8 cellular contexts compared by ENCODE assay signal in genomic region chr4:128285085-128286023, GRCh38. TPM values are rescaled to one million over a fixed set of nuclear protein-coding genes. Genes with fewer than 3 reads are reported as not detected.
A peak's percentile ranks its signal among the peaks of the same experiment; 100 is the strongest.
DNase-seq lines count a peak whose midpoint lies in the region; ATAC-seq, FAIRE-seq and TF ChIP-seq lines count a peak whose summit lies in the region.

No MANE protein-coding gene starts in this region.

- H3K23me2 ChIP-seq in H1 (ENCODE audit: low read depth, low read length), result peaks cover 9% of the 10 kb centered on the region

- no peak overlapping the region for H3K18ac ChIP-seq in H1 (ENCODE audit: extremely low read depth, low read length)
- no peak overlapping the region for H3K18ac ChIP-seq in neuronal stem cell (ENCODE audit: low read length)

- POLR2A ChIA-PET in H1 (lab: Charles Lee; ENCODE audit: partially characterized antibody), result interaction anchor here (0.6 to 1.8 kb wide), 4 partner anchors 9 to 23 kb away, joined by 3 to 4 read pairs (median 3); no protein-coding TSS in a partner anchor

- no peak overlapping the region for H3K23ac ChIP-seq in H1 (ENCODE audit: insufficient read length)
- H3K23ac ChIP-seq in neuronal stem cell (ENCODE audit: low read depth, low read length, poor library complexity), result no peak overlapping the region

- peaks cover 20% of the 10 kb centered on the region for H4K20me1 ChIP-seq in DOHH2 (ENCODE audit: control insufficient read depth, insufficient read depth, low read depth, low read length)
- peaks cover 1 to 4% of the 10 kb centered on the region in 2 experiments for H4K20me1 ChIP-seq in H1 (replicated peaks in 1 of 2; ENCODE audit: control insufficient read depth in 1 of 2, insufficient read depth in 2 of 2, low read length in 2 of 2)

- H4K91ac ChIP-seq in H1 (replicated peaks; ENCODE audit: insufficient read length, low read length) (no peak overlapping the region), neuronal stem cell (ENCODE audit: low read depth, low read length, poor library complexity) (no peak overlapping the region)

- H3K27me3 ChIP-seq in DOHH2 (ENCODE audit: control insufficient read depth, low read length) (no peaks in the 10 kb centered on the region), H1 (replicated peaks in 1 of 4; ENCODE audit: control insufficient read depth in 3 of 4, extremely low read depth in 1 of 4, insufficient read depth in 3 of 4, low read length in 3 of 4) (no peaks in the 10 kb centered on the region), neuronal stem cell (ENCODE audit: control insufficient read depth in 3 of 3, insufficient read depth in 3 of 3, low read depth in 1 of 3, low read length in 3 of 3) (no peaks in the 10 kb centered on the region)

- H3K4me3 ChIP-seq in DOHH2 (ENCODE audit: low read length) (peak overlapping the region; percentile 84), H1 (ENCODE audit: extremely low read depth in 1 of 4, insufficient read depth in 2 of 4, low read depth in 3 of 4, low read length in 4 of 4) (peak overlapping the region; percentile 74 to 95 (median 84); a peak in 7 of 8 replicates), neuronal stem cell (ENCODE audit: low read length in 2 of 2) (peak overlapping the region in 1 of 2 donors; percentile 90)

- no peak for TF ChIP-seq POLR2A in H1 (IDR thresholded peaks at IDR 0.05; ENCODE audit: control extremely low read depth in 1 of 2, low read depth in 2 of 2, low read length in 2 of 2)

- H3K36me3 ChIP-seq in DOHH2 (ENCODE audit: control insufficient read depth, low read length), result peaks cover 54% of the 10 kb centered on the region
- H3K36me3 ChIP-seq in H1 (ENCODE audit: control insufficient read depth in 2 of 4, insufficient read depth in 4 of 4, low read length in 3 of 4), result peaks cover 0 to 13% (median 0%) of the 10 kb centered on the region in 4 experiments; a peak in 1 of 8 replicates
- peaks cover 0 to 44% of the 10 kb centered on the region in 2 donors for H3K36me3 ChIP-seq in neuronal stem cell (replicated peaks in 1 of 2; ENCODE audit: control insufficient read depth in 2 of 2, insufficient read depth in 2 of 2, low read length in 2 of 2)

- H3K4ac ChIP-seq in H1 (replicated peaks; ENCODE audit: insufficient read length, low read depth, low read length), result no peak overlapping the region
- H3K4ac ChIP-seq in neuronal stem cell (ENCODE audit: low read length), result no peak overlapping the region

- no peak for TF ChIP-seq CTCF in DOHH2 (IDR thresholded peaks at IDR 0.05; ENCODE audit: low read depth, low read length, poor library complexity, severe bottlenecking)
- TF ChIP-seq CTCF in H1 (IDR thresholded peaks at IDR 0.05; ENCODE audit: control extremely low read depth in 1 of 3, insufficient read depth in 1 of 3, low read depth in 1 of 3, low read length in 3 of 3), result no peak

- H2AFZ ChIP-seq in H1 (ENCODE audit: low read length) (no peak overlapping the region), neuronal stem cell (ENCODE audit: low read length) (no peak overlapping the region)

- H3K9ac ChIP-seq in H1 (replicated peaks in 1 of 4; ENCODE audit: extremely low read depth in 1 of 4, low read depth in 3 of 4, low read length in 3 of 4), result peak overlapping the region in 1 of 4 experiments; percentile 43; a peak in 2 of 7 replicates
- H3K9ac ChIP-seq in neuronal stem cell (ENCODE audit: low read depth, low read length, poor library complexity), result no peak overlapping the region

- 87% methylated on average over 18 of the region's 18 CpGs; no CpG with 5 or more reads in 1 of the 2 experiments for WGBS in H1 (ENCODE audit: extremely low coverage in 1 of 2, insufficient coverage in 1 of 2, insufficient read length in 1 of 2, insufficient replicate concordance in 2 of 2, low coverage in 1 of 2, low lambda C conversion rate in 2 of 2, missing lambda C conversion rate in 1 of 2), 2 experiments
- no CpG with 5 or more reads among the region's 18 CpGs for WGBS in neuronal stem cell (ENCODE audit: extremely low coverage in 2 of 2, insufficient read length in 2 of 2, insufficient replicate concordance in 1 of 2), 2 donors

- no peaks in the 10 kb centered on the region for H3K9me2 ChIP-seq in DOHH2 (replicated peaks; ENCODE audit: control insufficient read depth, low read length)

- H4K8ac ChIP-seq in H1 (ENCODE audit: extremely low read depth, insufficient read depth, low read length) (no peak overlapping the region), neuronal stem cell (ENCODE audit: low read depth, low read length) (no peak overlapping the region)

- H2BK12ac ChIP-seq in H1 (ENCODE audit: low read depth, low read length) (no peak overlapping the region), neuronal stem cell (ENCODE audit: low read length) (no peak overlapping the region)

- H2BK20ac ChIP-seq in H1 (ENCODE audit: low read length), result no peak overlapping the region

- H3K79me1 ChIP-seq in H1 (ENCODE audit: low read depth, low read length) (no peaks in the 10 kb centered on the region), neuronal stem cell (ENCODE audit: low read depth, low read length) (peaks cover 2% of the 10 kb centered on the region)

- no peak for TF ChIP-seq RAD21 in H1 (IDR thresholded peaks at IDR 0.05 in 1 of 2, conservative IDR thresholded peaks at IDR 0.05 in 1 of 2; ENCODE audit: low read depth in 2 of 2, low read length in 2 of 2)

- H3K14ac ChIP-seq in H1 (ENCODE audit: insufficient read length), result no peak overlapping the region
- H3K14ac ChIP-seq in neuronal stem cell (ENCODE audit: low read length), result no peak overlapping the region

- no peak for FAIRE-seq in H1 (lab: Jason Lieb, UNC)
- FAIRE-seq in RCC 7860 (lab: Jason Lieb, UNC), result no peak

- peaks cover 5% of the 10 kb centered on the region; the same call in 1 of the 2 replicates for H3F3A ChIP-seq in DOHH2 (ENCODE audit: control insufficient read depth, insufficient read depth)

- H3K79me2 ChIP-seq in DOHH2 (ENCODE audit: control insufficient read depth, low read length) (peaks cover 87% of the 10 kb centered on the region), H1 (ENCODE audit: control insufficient read depth in 1 of 2, insufficient read depth in 2 of 2, low read length in 2 of 2) (peaks cover 5 to 79% of the 10 kb centered on the region in 2 experiments)

- H4K5ac ChIP-seq in H1 (ENCODE audit: insufficient read length, low read depth, low read length), result no peak overlapping the region

- no peak overlapping the region for H2BK120ac ChIP-seq in H1 (replicated peaks; ENCODE audit: low read depth, low read length)
- H2BK120ac ChIP-seq in neuronal stem cell (ENCODE audit: low read depth, low read length), result no peak overlapping the region

- H3K4me1 ChIP-seq in DOHH2 (ENCODE audit: control insufficient read depth, low read length) (peaks cover 22% of the 10 kb centered on the region), H1 (replicated peaks in 1 of 4; ENCODE audit: control insufficient read depth in 3 of 4, insufficient read depth in 4 of 4, low read length in 3 of 4) (peaks cover 0 to 8% (median 3%) of the 10 kb centered on the region in 4 experiments; a peak in 4 of 7 replicates), neuronal stem cell (ENCODE audit: control insufficient read depth in 2 of 2, insufficient read depth in 1 of 2, low read depth in 1 of 2, low read length in 2 of 2) (peaks cover 0 to 2% of the 10 kb centered on the region in 2 donors)

- no peak overlapping the region for H3K56ac ChIP-seq in H1 (replicated peaks; ENCODE audit: insufficient read length, low read depth, low read length)

- H2BK5ac ChIP-seq in H1 (ENCODE audit: low read depth, low read length) (no peak overlapping the region), neuronal stem cell (ENCODE audit: low read length) (no peak overlapping the region)

- no peak overlapping the region for H2BK15ac ChIP-seq in H1 (ENCODE audit: low read length)
- H2BK15ac ChIP-seq in neuronal stem cell (ENCODE audit: low read length), result no peak overlapping the region

- ATAC-seq in HG03175 (IDR thresholded peaks at IDR 0.05; ENCODE audit: unreplicated experiment), result no peak
- ATAC-seq in GM21786 (IDR thresholded peaks at IDR 0.05; ENCODE audit: unreplicated experiment), result no peak

- H3K4me2 ChIP-seq in DOHH2 (ENCODE audit: low read length) (peak overlapping the region; percentile 93), H1 (ENCODE audit: insufficient read depth in 1 of 2, low read depth in 2 of 2, low read length in 2 of 2) (peak overlapping the region; percentile 64 to 67), neuronal stem cell (ENCODE audit: insufficient read depth, low read length, poor library complexity, severe bottlenecking) (peak overlapping the region; percentile 11)

- H3K27ac ChIP-seq in DOHH2 (ENCODE audit: low read depth, low read length) (no peak overlapping the region), H1 (ENCODE audit: low read depth, low read length) (no peak overlapping the region), neuronal stem cell (replicated peaks; ENCODE audit: low read length) (no peak overlapping the region)

- H3K9me3 ChIP-seq in DOHH2 (ENCODE audit: control insufficient read depth, insufficient read depth, low read length) (no peaks in the 10 kb centered on the region), H1 (ENCODE audit: insufficient read depth in 2 of 2, low read depth in 1 of 2, low read length in 1 of 2) (no peaks in the 10 kb centered on the region), neuronal stem cell (replicated peaks in 1 of 2; ENCODE audit: control insufficient read depth in 2 of 2, insufficient read depth in 1 of 2, low read depth in 1 of 2, low read length in 2 of 2) (peaks cover 0 to 13% of the 10 kb centered on the region in 2 donors)

- no peak for TF ChIP-seq EP300 in H1 (IDR thresholded peaks at IDR 0.05; ENCODE audit: borderline replicate concordance in 1 of 2, low read depth in 2 of 2, low read length in 2 of 2)

- CTCF ChIA-PET in H1 (lab: Charles Lee; ENCODE audit: partially characterized antibody), result interaction anchor here (0.6 to 3.0 kb wide), 5 partner anchors 13 to 169 kb away, joined by 3 to 10 read pairs (median 3); no protein-coding TSS in a partner anchor

- DNase-seq in NCI-H446 treated with DMSO at 0.1 percent for 48 hours (lab: John Stamatoyannopoulos, UW) (peak; percentile 35), H1 (ENCODE audit: low read depth in 1 of 2, low spot score in 2 of 2) (no peak), neuronal stem cell (ENCODE audit: low spot score) (no peak), RCC 7860 (ENCODE audit: low spot score) (no peak), HUDEP-2 (lab: John Stamatoyannopoulos, UW; ENCODE audit: unreplicated experiment in 76 of 76) (no peak)

- H2AK5ac ChIP-seq in H1 (ENCODE audit: low read depth, low read length), result no peak overlapping the region
- no peak overlapping the region for H2AK5ac ChIP-seq in neuronal stem cell (ENCODE audit: low read depth, low read length)

RNA-seq across cellular contexts. Expression of gene PGRMC2, which starts 2.3 kb away (rescaled TPM):
- total RNA-seq in H1 (2021; fragmentation: NEBNext Ultra II Directional; extraction: Animal tissue kit (Norgen Biotek cat#: 25700)), result 79.5 and 85.3 TPM in 2 replicates
- 5.9 and 9.5 TPM in 2 replicates for polyA plus RNA-seq in H1 (2011; rRNA removed)
- polyA plus RNA-seq in H1 (2011; cell fraction: cytosol; rRNA removed), result 13.4 TPM
- polyA plus RNA-seq in H1 (2011; cell fraction: nucleus; rRNA removed), result 5.5 TPM
- 26.8 to 73.8 TPM (median 32.8 TPM) in 4 replicates for polyA plus RNA-seq in H1 (2012, experiment 1 of 2)
- polyA plus RNA-seq in H1 (2012, experiment 2 of 2), result 16.9 TPM
- 66.9 TPM for polyA plus RNA-seq in H1 (2013, experiment 1 of 2)
- polyA plus RNA-seq in H1 (2013, experiment 2 of 2), result 82.7 TPM
- 3.2 and 4.1 TPM in 2 replicates for polyA minus RNA-seq in H1 (2011; rRNA and poly(A)+ RNA removed)
- polyA minus RNA-seq in H1 (2011; cell fraction: cytosol; rRNA and poly(A)+ RNA removed), result 7.3 TPM
- polyA minus RNA-seq in H1 (2011; cell fraction: nucleus; rRNA and poly(A)+ RNA removed), result 10.2 TPM
- polyA plus RNA-seq in neuronal stem cell (2013, experiment 1 of 2), result 62.3 TPM
- 63.6 TPM for polyA plus RNA-seq in neuronal stem cell (2013, experiment 2 of 2)

Comparison
In these comparisons a context has a peak if more than half of its experiments do, and no peak if none do; other contexts are left out.
1. H3K4me2 ChIP-seq: peak in every context shown above with its lines; median percentile 93 in DOHH2; 66 in H1; 11 in neuronal stem cell.